8 cellular contexts compared by ENCODE assay signal in genomic region chr11:125429174-125429707, GRCh38.
DNase-seq lines count a peak whose midpoint lies in the region; ATAC-seq and TF ChIP-seq lines count a peak whose summit lies in the region.

No MANE protein-coding gene starts in this region.

- H3K27ac ChIP-seq in HL-60 (replicated peaks) = no peak overlapping the region

- DNase-seq in NCI-H2081 (lab: John Stamatoyannopoulos, UW) (peak; percentile 46 to 48), NCI-H2081 treated with DMSO at 0.1 percent for 48 hours (lab: John Stamatoyannopoulos, UW) (no peak), HL-60 (ENCODE audit: low read depth in 1 of 2, low spot score in 1 of 2) (peak; percentile 7 to 45), SK-N-DZ (ENCODE audit: low spot score) (peak; percentile 28), astrocyte of the hippocampus (ENCODE audit: low read depth, low spot score) (peak; percentile 76), iris pigment epithelial cell (ENCODE audit: low read depth) (peak; percentile 61)
- peak; percentile 13 for DNase-seq in stimulated activated CD4-positive, alpha-beta T cell treated with anti-CD3 and anti-CD28 coated beads, Interleukin-2, amount 100 ng/mL, for 4 hours (ENCODE audit: low read depth)

- no peaks in the 10 kb centered on the region for H3K27me3 ChIP-seq in HL-60 (ENCODE audit: insufficient read depth, poor library complexity, severe bottlenecking)

- peak; percentile 84 for TF ChIP-seq CTCF in HL-60 (IDR thresholded peaks at IDR 0.05; ENCODE audit: insufficient read depth, low read length)

- ATAC-seq in GM21367 (IDR thresholded peaks at IDR 0.05; ENCODE audit: unreplicated experiment) = no peak

- H3K4me3 ChIP-seq in HL-60 (replicated peaks; ENCODE audit: insufficient read depth, low read length) = no peak overlapping the region
